ENCODE assay signal across 8 cellular contexts in genomic region chr20:35699127-35699913, GRCh38. TPM values are rescaled to one million over a fixed set of nuclear protein-coding genes. Genes with fewer than 3 reads are reported as not detected.
DNase-seq lines count a peak whose midpoint lies in the region; ATAC-seq, FAIRE-seq and TF ChIP-seq lines count a peak whose summit lies in the region.

Gene NFS1, minus strand, starts transcription at chr20:35699352. Its CDS starts 64 bp downstream, at chr20:35699288.
Gene ROMO1, plus strand, starts transcription at chr20:35699405. Its CDS starts 228 bp downstream, at chr20:35699633.

- FAIRE-seq in GM12891 (lab: Jason Lieb, UNC) (peak; percentile 79), astrocyte (lab: Jason Lieb, UNC) (no peak)

- peaks cover 27% of the 10 kb centered on the region for H3K36me3 ChIP-seq in astrocyte (ENCODE audit: insufficient read depth, low read length)
- no peaks in the 10 kb centered on the region for H3K36me3 ChIP-seq in aorta (ENCODE audit: control insufficient read depth in 1 of 2, insufficient read depth in 2 of 2, low read length in 1 of 2)

- no peaks in the 10 kb centered on the region for H3K9me3 ChIP-seq in astrocyte (ENCODE audit: insufficient read depth, low read depth, low read length)
- no peaks in the 10 kb centered on the region for H3K9me3 ChIP-seq in aorta (ENCODE audit: control insufficient read depth, low read length)

- H3K79me2 ChIP-seq in astrocyte (ENCODE audit: insufficient read depth, low read length): peaks cover 61% of the 10 kb centered on the region

- H3K9me3 Mint-ChIP-seq in astrocyte (ENCODE audit: unreplicated experiment): no peaks in the 10 kb centered on the region

- H3K4me1 ChIP-seq in astrocyte (ENCODE audit: insufficient read depth, low read length): peaks cover 19% of the 10 kb centered on the region
- H3K4me1 ChIP-seq in aorta (ENCODE audit: control insufficient read depth in 1 of 2, insufficient read depth in 2 of 2, low read length in 2 of 2): peaks cover 0 to 5% of the 10 kb centered on the region in 2 donors

- WGBS in aorta, 2 donors: 0% methylated on average over 65 to 80 of the region's 80 CpGs

- H3K36me3 Mint-ChIP-seq in astrocyte (ENCODE audit: low read depth, unreplicated experiment): peaks cover 22% of the 10 kb centered on the region

- peaks cover 48% of the 10 kb centered on the region for H4K20me1 ChIP-seq in astrocyte (ENCODE audit: insufficient read depth, low read length)

- no peaks in the 10 kb centered on the region for H3K27me3 Mint-ChIP-seq in astrocyte (ENCODE audit: low read depth, unreplicated experiment)

- intact Hi-C loops in aorta (cut with DNase I): loop anchor here in 1 of 2 donors (10.0 kb wide), 1 partner anchor 235 kb away; no protein-coding TSS in a partner anchor

- H3K27ac ChIP-seq in astrocyte (ENCODE audit: low read depth, low read length) (peak within 1 kb of the TSS; percentile 94), aorta (ENCODE audit: low read depth in 1 of 2, low read length in 2 of 2) (peak within 1 kb of the TSS in 1 of 2 donors; percentile 90)

- H3K4me3 ChIP-seq in astrocyte (ENCODE audit: insufficient read depth, low read depth, low read length) (peak within 1 kb of the TSS; percentile 97), aorta (ENCODE audit: low read length in 2 of 2) (peak within 1 kb of the TSS; percentile 61 to 70)

- peak within 1 kb of the TSS; percentile 99 for H3K4me3 Mint-ChIP-seq in astrocyte (ENCODE audit: unreplicated experiment)

- peaks cover 24% of the 10 kb centered on the region for H3K4me1 Mint-ChIP-seq in astrocyte (ENCODE audit: low read depth, unreplicated experiment)

- TF ChIP-seq CTCF in astrocyte (IDR thresholded peaks at IDR 0.05; ENCODE audit: insufficient read depth, low read depth, low read length): no peak

- peak; percentile 67 for TF ChIP-seq POLR2A in GM12891 (IDR thresholded peaks at IDR 0.05; ENCODE audit: low read depth, low read length)

- H2AFZ ChIP-seq in astrocyte (ENCODE audit: low read depth, low read length): peak within 1 kb of the TSS; percentile 75

- H3K9ac ChIP-seq in astrocyte (ENCODE audit: low read length): peak within 1 kb of the TSS; percentile 97

- ATAC-seq in HG02870 (IDR thresholded peaks at IDR 0.05; ENCODE audit: unreplicated experiment) (peak; percentile 55), aorta (ENCODE audit: low FRiP score) (peak; percentile 94)

- peak within 1 kb of the TSS; percentile 98 for H3K27ac Mint-ChIP-seq in astrocyte (ENCODE audit: unreplicated experiment)

- peak within 1 kb of the TSS; percentile 100 for H3K4me2 ChIP-seq in astrocyte (ENCODE audit: low read length)

- peak; percentile 90 for DNase-seq in GM12891 (ENCODE audit: insufficient read length, low spot score)
- peak; percentile 76 for DNase-seq in NCI-H1694 treated with DMSO at 0.1 percent for 48 hours (lab: John Stamatoyannopoulos, UW)
- DNase-seq in T-helper 22 cell (ENCODE audit: low read depth): peak; percentile 79
- peak; percentile 66 for DNase-seq in astrocyte (ENCODE audit: low read depth)
- peak; percentile 89 for DNase-seq in hepatic stellate cell (ENCODE audit: low spot score)
- peak; percentile 46 for DNase-seq in renal cortical epithelial cell (ENCODE audit: low read depth)
- peak; percentile 90 to 96 for DNase-seq in aorta

- H3K27me3 ChIP-seq in astrocyte (ENCODE audit: insufficient read depth, low read length): no peaks in the 10 kb centered on the region
- H3K27me3 ChIP-seq in aorta (ENCODE audit: control insufficient read depth in 1 of 2, insufficient read depth in 2 of 2, low read length in 1 of 2): no peaks in the 10 kb centered on the region

TF ChIP-seq in GM12891, 5 proteins besides CTCF, POLR2A, EP300 and RAD21:
- TF ChIP-seq TAF1 (IDR thresholded peaks at IDR 0.05; ENCODE audit: low read depth, low read length) (0 out of 2 replicates have a peak, but pooled peaks have one; percentile 30), POLR2AphosphoS5 (IDR thresholded peaks at IDR 0.05; ENCODE audit: low read depth, low read length) (peak; percentile 73), SPI1 (IDR thresholded peaks at IDR 0.05; ENCODE audit: low read depth, low read length) (no peak), PAX5 (IDR thresholded peaks at IDR 0.05; ENCODE audit: insufficient read depth, low read length, severe bottlenecking) (peak; percentile 43), POU2F2 (IDR thresholded peaks at IDR 0.05; ENCODE audit: low read depth, low read length) (no peak; the same call in 1 of the 2 replicates)

RNA-seq across cellular contexts. Expression of gene NFS1, which starts in this region (rescaled TPM):
- 23.4 TPM for polyA plus RNA-seq in GM12891 (2012; ENCODE audit: low read depth, missing spikeins)
- 30.3 and 33.0 TPM in 2 replicates for total RNA-seq in astrocyte
- total RNA-seq in renal cortical epithelial cell: 37.7 and 53.9 TPM in 2 replicates
- 10 to 100 TPM; 12.6 to 22.1 TPM for total RNA-seq in aorta
- 10 to 100 TPM; 10.3 to 28.0 TPM for polyA plus RNA-seq in aorta

RNA-seq across cellular contexts. Expression of gene ROMO1, which starts in this region (rescaled TPM):
- 268 TPM for polyA plus RNA-seq in GM12891 (2012; ENCODE audit: low read depth, missing spikeins)
- total RNA-seq in astrocyte: 185 and 201 TPM in 2 replicates
- 86.9 and 420 TPM in 2 replicates for total RNA-seq in renal cortical epithelial cell
- 100 to 1,000 TPM in 1 of 2 donors, 10 to 100 TPM in 1; 78.5 to 102 TPM for total RNA-seq in aorta
- 100 to 1,000 TPM; 403 to 629 TPM for polyA plus RNA-seq in aorta
